In the genomic region with DNA sequence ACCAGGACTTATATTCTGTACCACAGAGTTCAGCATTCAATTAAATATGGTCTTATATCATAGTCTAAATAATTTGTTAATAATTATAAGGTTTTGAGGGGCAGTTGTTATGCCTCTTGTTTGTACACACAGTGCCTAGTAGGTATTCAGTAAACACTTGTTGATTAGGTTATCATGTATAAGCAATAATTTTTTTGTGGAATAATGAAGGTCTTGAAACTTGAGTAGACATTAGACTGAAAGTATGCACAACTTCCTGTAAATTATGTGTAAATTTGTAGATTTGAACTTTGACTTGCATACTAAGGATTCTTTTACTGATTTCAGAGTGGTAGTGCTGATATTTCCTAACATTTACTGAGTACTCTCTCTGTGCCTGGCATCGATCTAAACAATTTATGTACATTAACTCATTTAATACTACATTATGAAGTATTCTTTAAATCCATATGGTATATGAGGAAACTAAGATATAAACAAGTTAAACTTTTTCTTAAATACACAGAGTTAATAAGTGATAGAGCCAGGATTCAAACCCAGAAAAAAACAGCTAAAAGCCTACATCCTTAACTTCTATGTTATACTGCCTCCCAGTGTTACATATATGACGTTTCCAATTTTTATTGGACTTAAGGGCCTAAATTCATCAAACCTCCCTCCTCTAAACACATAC, we compare ENCODE assay signal across 8 cellular contexts.
DNase-seq lines count a peak whose midpoint lies in the region; ATAC-seq and TF ChIP-seq lines count a peak whose summit lies in the region.

No MANE protein-coding gene starts in this region.

- CTCF ChIA-PET in activated naive CD4-positive, alpha-beta T cell treated with anti-CD3 and anti-CD28 coated beads for 36 hours (lab: Charles Lee): interaction anchor here (0.6 to 1.3 kb wide), 2 partner anchors 71 to 166 kb away, joined by 3 to 4 read pairs; no protein-coding TSS in a partner anchor

- peaks cover 19% of the 10 kb centered on the region for H3K36me3 Mint-ChIP-seq in activated naive CD4-positive, alpha-beta T cell treated with anti-CD3 and anti-CD28 coated beads for 36 hours (ENCODE audit: low read depth)

- TF ChIP-seq CTCF in GM13977 (IDR thresholded peaks at IDR 0.05; ENCODE audit: extremely low read depth, insufficient read depth, missing control alignments) (peak; percentile 17), colonic mucosa (IDR thresholded peaks at IDR 0.05) (no peak), omental fat pad (IDR thresholded peaks at IDR 0.05) (no peak)

- H3K9me3 Mint-ChIP-seq in activated naive CD4-positive, alpha-beta T cell treated with anti-CD3 and anti-CD28 coated beads for 36 hours: peaks cover 11% of the 10 kb centered on the region

- H3K4me3 ChIP-seq in colonic mucosa: no peak overlapping the region

- no peaks in the 10 kb centered on the region for H3K36me3 ChIP-seq in colonic mucosa

- H3K4me1 Mint-ChIP-seq in activated naive CD4-positive, alpha-beta T cell treated with anti-CD3 and anti-CD28 coated beads for 36 hours (ENCODE audit: low read depth): no peaks in the 10 kb centered on the region

- DNase-seq in GM13977 (ENCODE audit: low spot score): no peak
- peak; percentile 17 to 58 for DNase-seq in NCI-H526 (lab: John Stamatoyannopoulos, UW)
- no peak for DNase-seq in colonic mucosa
- DNase-seq in non-pigmented ciliary epithelial cell (ENCODE audit: low read depth): peak; percentile 10
- no peak for DNase-seq in activated naive CD4-positive, alpha-beta T cell treated with anti-CD3 and anti-CD28 coated beads for 36 hours
- DNase-seq in omental fat pad (ENCODE audit: low spot score): no peak
- no peak for DNase-seq in activated T-cell treated with anti-CD3 and anti-CD28 coated beads, Interleukin-2, amount 50 U/mL, for 48 hours
- no peak for DNase-seq in activated CD4-positive, CD25-positive, alpha-beta regulatory T cell treated with anti-CD3 and anti-CD28 coated beads, Interleukin-2, amount 50 U/mL, for 72 hours

- H3K27me3 ChIP-seq in colonic mucosa: no peaks in the 10 kb centered on the region

- peak overlapping the region; percentile 30 for H3K27ac ChIP-seq in colonic mucosa

- H3K4me1 ChIP-seq in colonic mucosa: no peaks in the 10 kb centered on the region

- no peaks in the 10 kb centered on the region for H3K9me3 ChIP-seq in colonic mucosa

- H3K4me3 Mint-ChIP-seq in activated naive CD4-positive, alpha-beta T cell treated with anti-CD3 and anti-CD28 coated beads for 36 hours: no peak overlapping the region

- no peak for ATAC-seq in omental fat pad (ENCODE audit: low FRiP score)

- in situ Hi-C loops in GM13977 (cut with MboI; ENCODE audit: low pct_unique_long_range_greater_than_20kb, low sequenced_read_pairs, unreplicated experiment): no loop called here

- no peak overlapping the region for H3K9ac ChIP-seq in colonic mucosa (ENCODE audit: low read depth in 2 of 2, low read length in 2 of 2)

- intact Hi-C loops in colonic mucosa (cut with DNase I): loop anchor here (1.0 to 10.0 kb wide), 2 partner anchors 61 to 166 kb away; a partner anchor contains a TSS
- intact Hi-C loops in activated naive CD4-positive, alpha-beta T cell treated with anti-CD3 and anti-CD28 coated beads for 36 hours (cut with micrococcal nuclease): loop anchor here (1.0 kb wide), 1 partner anchor 166 kb away; no protein-coding TSS in a partner anchor

- no peak overlapping the region for H3K27ac Mint-ChIP-seq in activated naive CD4-positive, alpha-beta T cell treated with anti-CD3 and anti-CD28 coated beads for 36 hours

- H3K27me3 Mint-ChIP-seq in activated naive CD4-positive, alpha-beta T cell treated with anti-CD3 and anti-CD28 coated beads for 36 hours (ENCODE audit: low read depth): no peaks in the 10 kb centered on the region

Comparison
In these comparisons a context has a peak if more than half of its experiments do, and no peak if none do; other contexts are left out.
1. DNase-seq: peak in NCI-H526 (2 of 2) and non-pigmented ciliary epithelial cell (single experiment); none in GM13977 (single experiment), colonic mucosa (single experiment), activated naive CD4-positive, alpha-beta T cell treated with anti-CD3 and anti-CD28 coated beads for 36 hours (single experiment), omental fat pad (single experiment), activated T-cell treated with anti-CD3 and anti-CD28 coated beads, Interleukin-2, amount 50 U/mL, for 48 hours (0 of 2) and activated CD4-positive, CD25-positive, alpha-beta regulatory T cell treated with anti-CD3 and anti-CD28 coated beads, Interleukin-2, amount 50 U/mL, for 72 hours (single experiment).